In genomic region chr1:205706601-205707502, GRCh38 we compare ENCODE assay signal across 1 cellular context.
TF ChIP-seq lines count a peak whose summit lies in the region.

No MANE protein-coding gene starts in this region.

TF ChIP-seq in SK-N-SH, 30 proteins besides CTCF, POLR2A, EP300 and RAD21 (continued from another document):
- TF ChIP-seq ZBTB33 (IDR thresholded peaks at IDR 0.05; ENCODE audit: borderline replicate concordance, low read depth) = no peak
- TF ChIP-seq TEAD4 (IDR thresholded peaks at IDR 0.05; ENCODE audit: borderline replicate concordance, insufficient read depth) = no peak
- no peak for TF ChIP-seq EZH2phosphoT487 (IDR thresholded peaks at IDR 0.05; ENCODE audit: borderline replicate concordance, low read depth)
- TF ChIP-seq ELF1 (IDR thresholded peaks at IDR 0.05) = no peak
- no peak for TF ChIP-seq SMC3 (IDR thresholded peaks at IDR 0.05; ENCODE audit: low read depth, low read length)
- no peak for TF ChIP-seq MAX (IDR thresholded peaks at IDR 0.05; ENCODE audit: low read depth)
- no peak for TF ChIP-seq GABPA (IDR thresholded peaks at IDR 0.05; ENCODE audit: low read depth)
- no peak for TF ChIP-seq FOXM1 (IDR thresholded peaks at IDR 0.05; ENCODE audit: low read depth)
- TF ChIP-seq TCF12 (IDR thresholded peaks at IDR 0.05) = no peak
- no peak for TF ChIP-seq REST (IDR thresholded peaks at IDR 0.05; ENCODE audit: low read depth, low read length)
- no peak for TF ChIP-seq MXI1 (IDR thresholded peaks at IDR 0.05; ENCODE audit: low read depth, low read length)
- no peak for TF ChIP-seq RFX5 (IDR thresholded peaks at IDR 0.05; ENCODE audit: low read length)
- TF ChIP-seq TAF1 (IDR thresholded peaks at IDR 0.05; ENCODE audit: borderline replicate concordance, low read depth, low read length) = no peak
- TF ChIP-seq JUND (IDR thresholded peaks at IDR 0.05) = no peak
- no peak for TF ChIP-seq CHD2 (IDR thresholded peaks at IDR 0.05; ENCODE audit: low read length, partially characterized antibody)
